ENCODE assay signal across 8 cellular contexts in genomic region chr19:11380653-11381534, GRCh38. TPM values are rescaled to one million over a fixed set of nuclear protein-coding genes. Genes with fewer than 3 reads are reported as not detected.
DNase-seq lines count a peak whose midpoint lies in the region; ATAC-seq and TF ChIP-seq lines count a peak whose summit lies in the region.

No MANE protein-coding gene starts in this region.

- ATAC-seq in GM21576 (IDR thresholded peaks at IDR 0.05; ENCODE audit: unreplicated experiment), result peak; percentile 70
- ATAC-seq in stimulated activated naive CD8-positive, alpha-beta T cell treated with anti-CD3 and anti-CD28 coated beads, Interleukin-15, amount 100 ng/mL, for 72 hours, result peak; percentile 89

- peak overlapping the region; percentile 78 for H3K9ac ChIP-seq in neural cell (ENCODE audit: low read length)

- H3K36me3 ChIP-seq in neural cell (ENCODE audit: insufficient read depth, low read length), result no peaks in the 10 kb centered on the region

- CTCF ChIA-PET in RWPE1 (lab: Yijun Ruan, JAX), result interaction anchor here (0.6 to 1.5 kb wide), 18 partner anchors 8 to 391 kb away, joined by 3 to 17 read pairs (median 4); partner anchors contain the start of genes CCDC159, ELAVL3, PRKCSH and RAB3D

- H3K27me3 Mint-ChIP-seq in IgD-negative memory B cell, result peaks cover 5% of the 10 kb centered on the region
- peaks cover 28% of the 10 kb centered on the region for H3K27me3 Mint-ChIP-seq in stimulated activated naive CD8-positive, alpha-beta T cell treated with anti-CD3 and anti-CD28 coated beads, Interleukin-15, amount 100 ng/mL, for 72 hours

- no peaks in the 10 kb centered on the region for H3K79me2 ChIP-seq in neural cell (replicated peaks; ENCODE audit: insufficient read depth, low read length)

- POLR2A ChIA-PET in RWPE1 (lab: Yijun Ruan, JAX; ENCODE audit: low non-redundant PET), result interaction anchor here (0.5 to 1.2 kb wide), 4 partner anchors 36 to 80 kb away, joined by 3 to 7 read pairs (median 4); partner anchors contain the start of genes CCDC159 and TMEM205

- H2AFZ ChIP-seq in neural cell (ENCODE audit: low read depth, low read length), result peak overlapping the region; percentile 82

- no peaks in the 10 kb centered on the region for H4K20me1 ChIP-seq in neural cell (ENCODE audit: insufficient read depth)

- peak overlapping the region; percentile 70 for H3K4me2 ChIP-seq in neural cell (ENCODE audit: low read length)

- TF ChIP-seq CTCF in RWPE1 (conservative IDR thresholded peaks at IDR 0.05; ENCODE audit: low read depth), result peak; percentile 87
- TF ChIP-seq CTCF in fibroblast of the aortic adventitia (IDR thresholded peaks at IDR 0.05; ENCODE audit: insufficient read depth, low read length), result peak; percentile 78
- peak; percentile 98 for TF ChIP-seq CTCF in neural cell (IDR thresholded peaks at IDR 0.05; ENCODE audit: poor library complexity, severe bottlenecking)

- TF ChIP-seq RAD21 in neural cell (conservative IDR thresholded peaks at IDR 0.05), result peak; percentile 86

- no peaks in the 10 kb centered on the region for H3F3A ChIP-seq in neural cell (ENCODE audit: insufficient read depth, low read length, poor library complexity, severe bottlenecking)

- H3K4me3 Mint-ChIP-seq in IgD-negative memory B cell, result peak overlapping the region; percentile 88 to 98 (median 93)
- peak overlapping the region; percentile 81 to 87 for H3K4me3 Mint-ChIP-seq in stimulated activated naive CD8-positive, alpha-beta T cell treated with anti-CD3 and anti-CD28 coated beads, Interleukin-15, amount 100 ng/mL, for 72 hours

- H3K4me3 ChIP-seq in fibroblast of the aortic adventitia (ENCODE audit: low read depth, low read length) (peak overlapping the region; percentile 79), neural cell (ENCODE audit: low read length) (peak overlapping the region; percentile 78)

- DNase-seq in DMS53 (lab: John Stamatoyannopoulos, UW) (peak; percentile 96), RWPE1 (ENCODE audit: low spot score) (peak; percentile 100), fibroblast of the aortic adventitia (ENCODE audit: low read depth) (peak; percentile 93)
- DNase-seq in activated T-helper 9 cell treated with anti-CD3 and anti-CD28 coated beads, Interleukin-2, amount 50 U/mL, for 16 hours (ENCODE audit: low read depth), result peak; percentile 93
- peak; percentile 98 to 99 for DNase-seq in stimulated activated naive CD8-positive, alpha-beta T cell treated with anti-CD3 and anti-CD28 coated beads, Interleukin-15, amount 100 ng/mL, for 72 hours

- H3K4me1 Mint-ChIP-seq in IgD-negative memory B cell, result peaks cover 17 to 25% (median 20%) of the 10 kb centered on the region in 3 donors
- H3K4me1 Mint-ChIP-seq in stimulated activated naive CD8-positive, alpha-beta T cell treated with anti-CD3 and anti-CD28 coated beads, Interleukin-15, amount 100 ng/mL, for 72 hours, result peaks cover 60% of the 10 kb centered on the region

- H3K9me2 ChIP-seq in neural cell (ENCODE audit: insufficient read depth, low read length), result no peaks in the 10 kb centered on the region

- H3K27me3 ChIP-seq in neural cell (ENCODE audit: insufficient read depth, low read depth, low read length), result peaks cover 24% of the 10 kb centered on the region

- no peak for TF ChIP-seq EP300 in neural cell (conservative IDR thresholded peaks at IDR 0.05; ENCODE audit: poor library complexity, severe bottlenecking)

- no peaks in the 10 kb centered on the region for H3K9me3 ChIP-seq in neural cell (ENCODE audit: low read length)

- H3K36me3 Mint-ChIP-seq in IgD-negative memory B cell, result peaks cover 2% of the 10 kb centered on the region

- peak overlapping the region; percentile 85 to 99 (median 98) for H3K27ac Mint-ChIP-seq in IgD-negative memory B cell
- peak overlapping the region; percentile 97 to 99 for H3K27ac Mint-ChIP-seq in stimulated activated naive CD8-positive, alpha-beta T cell treated with anti-CD3 and anti-CD28 coated beads, Interleukin-15, amount 100 ng/mL, for 72 hours

- no peaks in the 10 kb centered on the region for H3K9me3 Mint-ChIP-seq in IgD-negative memory B cell
- H3K9me3 Mint-ChIP-seq in stimulated activated naive CD8-positive, alpha-beta T cell treated with anti-CD3 and anti-CD28 coated beads, Interleukin-15, amount 100 ng/mL, for 72 hours, result no peaks in the 10 kb centered on the region

- H3K27ac ChIP-seq in RWPE1 (peak overlapping the region; percentile 96), neural cell (ENCODE audit: low read length) (peak overlapping the region; percentile 87)

TF ChIP-seq in neural cell, 6 proteins besides CTCF, POLR2A, EP300 and RAD21:
- TF ChIP-seq SMC3 (conservative IDR thresholded peaks at IDR 0.05; ENCODE audit: poor library complexity), result peak; percentile 92
- peak; percentile 88 for TF ChIP-seq TAF1 (IDR thresholded peaks at IDR 0.05; ENCODE audit: low read depth)
- peak; percentile 74 for TF ChIP-seq MXI1 (conservative IDR thresholded peaks at IDR 0.05; ENCODE audit: poor library complexity, severe bottlenecking)
- TF ChIP-seq, protein P1, sequence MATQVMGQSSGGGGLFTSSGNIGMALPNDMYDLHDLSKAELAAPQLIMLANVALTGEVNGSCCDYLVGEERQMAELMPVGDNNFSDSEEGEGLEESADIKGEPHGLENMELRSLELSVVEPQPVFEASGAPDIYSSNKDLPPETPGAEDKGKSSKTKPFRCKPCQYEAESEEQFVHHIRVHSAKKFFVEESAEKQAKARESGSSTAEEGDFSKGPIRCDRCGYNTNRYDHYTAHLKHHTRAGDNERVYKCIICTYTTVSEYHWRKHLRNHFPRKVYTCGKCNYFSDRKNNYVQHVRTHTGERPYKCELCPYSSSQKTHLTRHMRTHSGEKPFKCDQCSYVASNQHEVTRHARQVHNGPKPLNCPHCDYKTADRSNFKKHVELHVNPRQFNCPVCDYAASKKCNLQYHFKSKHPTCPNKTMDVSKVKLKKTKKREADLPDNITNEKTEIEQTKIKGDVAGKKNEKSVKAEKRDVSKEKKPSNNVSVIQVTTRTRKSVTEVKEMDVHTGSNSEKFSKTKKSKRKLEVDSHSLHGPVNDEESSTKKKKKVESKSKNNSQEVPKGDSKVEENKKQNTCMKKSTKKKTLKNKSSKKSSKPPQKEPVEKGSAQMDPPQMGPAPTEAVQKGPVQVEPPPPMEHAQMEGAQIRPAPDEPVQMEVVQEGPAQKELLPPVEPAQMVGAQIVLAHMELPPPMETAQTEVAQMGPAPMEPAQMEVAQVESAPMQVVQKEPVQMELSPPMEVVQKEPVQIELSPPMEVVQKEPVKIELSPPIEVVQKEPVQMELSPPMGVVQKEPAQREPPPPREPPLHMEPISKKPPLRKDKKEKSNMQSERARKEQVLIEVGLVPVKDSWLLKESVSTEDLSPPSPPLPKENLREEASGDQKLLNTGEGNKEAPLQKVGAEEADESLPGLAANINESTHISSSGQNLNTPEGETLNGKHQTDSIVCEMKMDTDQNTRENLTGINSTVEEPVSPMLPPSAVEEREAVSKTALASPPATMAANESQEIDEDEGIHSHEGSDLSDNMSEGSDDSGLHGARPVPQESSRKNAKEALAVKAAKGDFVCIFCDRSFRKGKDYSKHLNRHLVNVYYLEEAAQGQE (IDR thresholded peaks at IDR 0.05; ENCODE audit: borderline replicate concordance), result peak; percentile 89
- TF ChIP-seq EZH2 (IDR thresholded peaks at IDR 0.05; ENCODE audit: borderline replicate concordance, insufficient read depth, low read length, poor library complexity, severe bottlenecking), result no peak
- peak; percentile 85 for TF ChIP-seq POLR2AphosphoS5 (IDR thresholded peaks at IDR 0.05)

RNA-seq across cellular contexts. Expression of gene EPOR, which starts 3.2 kb away (rescaled TPM):
- polyA plus RNA-seq in IgD-negative memory B cell (8.1 TPM), neural cell (3.1 and 5.8 TPM in 2 replicates)
- 8.3 and 11.4 TPM in 2 replicates for total RNA-seq in fibroblast of the aortic adventitia (ENCODE audit: low replicate concordance)
- 3.2 and 3.4 TPM in 2 replicates for polyA minus RNA-seq in neural cell

RNA-seq across cellular contexts. Expression of gene SWSAP1, which starts 6.4 kb away (rescaled TPM):
- polyA plus RNA-seq in IgD-negative memory B cell (6.4 TPM), neural cell (2.1 and 2.4 TPM in 2 replicates)
- 0.41 and 0.45 TPM in 2 replicates for total RNA-seq in fibroblast of the aortic adventitia (ENCODE audit: low replicate concordance)
- polyA minus RNA-seq in neural cell, result 3.6 and 4.1 TPM in 2 replicates

RNA-seq across cellular contexts. Expression of gene PLPPR2, which starts 25.7 kb away (rescaled TPM):
- polyA plus RNA-seq in IgD-negative memory B cell (1.9 TPM), neural cell (44.1 and 47.6 TPM in 2 replicates)
- 9.4 and 14.3 TPM in 2 replicates for total RNA-seq in fibroblast of the aortic adventitia (ENCODE audit: low replicate concordance)
- 56.3 and 64.0 TPM in 2 replicates for polyA minus RNA-seq in neural cell

RNA-seq across cellular contexts. Expression of gene CCDC159, which starts 34.6 kb away (rescaled TPM):
- 24.1 TPM for polyA plus RNA-seq in IgD-negative memory B cell
- 12.2 and 13.2 TPM in 2 replicates for total RNA-seq in fibroblast of the aortic adventitia (ENCODE audit: low replicate concordance)
- 2.4 TPM in 1 of 2 replicates, not detected in the other for polyA plus RNA-seq in neural cell
- 1.7 and 5.1 TPM in 2 replicates for polyA minus RNA-seq in neural cell

RNA-seq across cellular contexts. Expression of gene TMEM205, which starts 34.8 kb away (rescaled TPM):
- 101 TPM for polyA plus RNA-seq in IgD-negative memory B cell
- total RNA-seq in fibroblast of the aortic adventitia (ENCODE audit: low replicate concordance), result 56.8 and 79.6 TPM in 2 replicates
- 113 and 136 TPM in 2 replicates for polyA plus RNA-seq in neural cell
- 29.1 and 50.2 TPM in 2 replicates for polyA minus RNA-seq in neural cell

Comparison
In these comparisons a context has a peak if more than half of its experiments do, and no peak if none do; other contexts are left out.
1. Peak in every context shown above with its lines: DNase-seq, ATAC-seq, H3K4me3 ChIP-seq and H3K27ac ChIP-seq.
2. RNA of gene PLPPR2, which starts 25.7 kb away (polyA plus RNA-seq): 44.1 to 47.6 TPM in neural cell; 1.9 TPM in IgD-negative memory B cell (single experiment); every median in the first group is over 10 times any median in the second.